Comparison of ENCODE assay signal across 19 cellular contexts in genomic region chr1:239725371-239725770, GRCh38.
A peak's percentile ranks its signal among the peaks of the same experiment; 100 is the strongest.
DNase-seq lines count a peak whose midpoint lies in the region; ATAC-seq and TF ChIP-seq lines count a peak whose summit lies in the region.
"Had no signal": no experiment of that assay in that cellular context is flagged by ENCODE, and none has a peak within 500 bp of the region (broad histone marks: within the 10 kb centered on the region; RNA-seq: fewer than 3 reads in every experiment).

No MANE protein-coding gene starts in this region.

- TF ChIP-seq CTCF in WERI-Rb-1 (IDR thresholded peaks at IDR 0.05; ENCODE audit: low read depth, low read length) (no peak), mesothelial cell of epicardium (IDR thresholded peaks at IDR 0.05; ENCODE audit: unreplicated experiment) (no peak)

- peaks cover 51% of the 10 kb centered on the region for H3K4me1 Mint-ChIP-seq in mesothelial cell of epicardium
- H3K4me1 Mint-ChIP-seq: B cell had no signal

- H3K27me3 ChIP-seq in WERI-Rb-1 (ENCODE audit: insufficient read depth, low read depth, severe bottlenecking) = no peaks in the 10 kb centered on the region
- H3K27me3 ChIP-seq in GM23248 (replicated peaks; ENCODE audit: insufficient read depth) = no peaks in the 10 kb centered on the region
- H3K27me3 ChIP-seq: BLaER1 had no signal

- no peak overlapping the region for H3K4me3 ChIP-seq in WERI-Rb-1 (ENCODE audit: low read depth, low read length)
- no peak overlapping the region for H3K4me3 ChIP-seq in GM23248
- H3K4me3 ChIP-seq: BLaER1 had no signal

- no peaks in the 10 kb centered on the region for H3K36me3 Mint-ChIP-seq in mesothelial cell of epicardium

- H3K27me3 Mint-ChIP-seq in mesothelial cell of epicardium (ENCODE audit: low read depth) = no peaks in the 10 kb centered on the region
- H3K27me3 Mint-ChIP-seq: B cell; CD4-positive, CD25-positive, alpha-beta regulatory T cell had no signal

- no peaks in the 10 kb centered on the region for H3F3A ChIP-seq in GM23248 (ENCODE audit: insufficient read depth)

- 12 to 14% methylated on average over 6 of the region's 6 CpGs for WGBS in GM23248 (ENCODE audit: low coverage in 1 of 2, low lambda C conversion rate in 2 of 2, missing lambda C conversion rate in 2 of 2), 2 experiments

- no peaks in the 10 kb centered on the region for H3K9me2 ChIP-seq in GM23248 (ENCODE audit: insufficient read depth)

- H3K9ac ChIP-seq in GM23248 = no peak overlapping the region
- H3K9ac ChIP-seq: BLaER1 had no signal

- H3K4me2 ChIP-seq in GM23248 (ENCODE audit: unreplicated experiment) = no peak overlapping the region
- H3K4me2 ChIP-seq: BLaER1 had no signal

- CTCF ChIA-PET in HEK293T (lab: Yijun Ruan, JAX) = no interaction called here

- in situ Hi-C loops in GM23248 (cut with MboI) = no loop called here

- no peak overlapping the region for H3K27ac ChIP-seq in WERI-Rb-1
- no peak overlapping the region for H3K27ac ChIP-seq in GM23248
- H3K27ac ChIP-seq: 22Rv1, BLaER1, C4-2B had no signal

- H3K4me3 Mint-ChIP-seq in mesothelial cell of epicardium = no peak overlapping the region
- H3K4me3 Mint-ChIP-seq: B cell; CD8-positive, alpha-beta T cell had no signal

- H2AFZ ChIP-seq in GM23248 = no peak overlapping the region

- H3K79me2 ChIP-seq in GM23248 (ENCODE audit: insufficient read depth) = no peaks in the 10 kb centered on the region

- H4K20me1 ChIP-seq in GM23248 (ENCODE audit: insufficient read depth) = no peaks in the 10 kb centered on the region
- H4K20me1 ChIP-seq: BLaER1 had no signal

- H3K9me3 Mint-ChIP-seq in mesothelial cell of epicardium = peaks cover 7% of the 10 kb centered on the region

- H3K9me3 ChIP-seq in WERI-Rb-1 (ENCODE audit: severe bottlenecking) = no peaks in the 10 kb centered on the region
- H3K9me3 ChIP-seq in GM23248 (ENCODE audit: low read depth) = no peaks in the 10 kb centered on the region
- H3K9me3 ChIP-seq: BLaER1, Caco-2 had no signal

- no peaks in the 10 kb centered on the region for H3K36me3 ChIP-seq in WERI-Rb-1
- H3K36me3 ChIP-seq in GM23248 (ENCODE audit: low read depth) = no peaks in the 10 kb centered on the region
- H3K36me3 ChIP-seq: BLaER1 had no signal

- no peaks in the 10 kb centered on the region for H3K4me1 ChIP-seq in GM23248 (ENCODE audit: insufficient read depth)
- H3K4me1 ChIP-seq: Caco-2 had no signal

- no peak for ATAC-seq in HG02610 (IDR thresholded peaks at IDR 0.05; ENCODE audit: unreplicated experiment)
- ATAC-seq: CD8-positive, alpha-beta T cell had no signal

- DNase-seq in NCI-H1417 (lab: John Stamatoyannopoulos, UW) (peak in 2 of 3 experiments; percentile 14 to 66), NCI-H1417 treated with DMSO at 0.1 percent for 48 hours (lab: John Stamatoyannopoulos, UW) (no peak), HEK293T (ENCODE audit: extremely low spot score) (no peak), WERI-Rb-1 (peak; percentile 15), mesothelial cell of epicardium (ENCODE audit: low spot score in 2 of 2, unreplicated experiment in 2 of 2) (no peak), GM23248 (no peak)
- no peak for DNase-seq in effector CD4-positive, alpha-beta T cell
- DNase-seq: Caco-2; CD4-positive, CD25-positive, alpha-beta regulatory T cell; CD8-positive, alpha-beta T cell; DMS153; DND-41; H7; HCEC 1CT had no signal

- peak overlapping the region; percentile 70 for H3K27ac Mint-ChIP-seq in mesothelial cell of epicardium
- H3K27ac Mint-ChIP-seq: B cell had no signal

- POLR2A ChIA-PET in HEK293T (lab: Yijun Ruan, JAX) = no interaction called here

TF ChIP-seq in HEK293T, 16 proteins besides CTCF, POLR2A, EP300 and RAD21:
- TF ChIP-seq FOXK2 (IDR thresholded peaks at IDR 0.05) (no peak), CTBP1 (IDR thresholded peaks at IDR 0.05; ENCODE audit: borderline replicate concordance) (no peak), TARDBP (IDR thresholded peaks at IDR 0.05) (no peak), PKNOX1 (IDR thresholded peaks at IDR 0.05) (0 out of 2 replicates have a peak, but pooled peaks have one; percentile 14)

Comparison
In these comparisons a context has a peak if more than half of its experiments do, and no peak if none do; other contexts are left out.
1. DNase-seq: peak in NCI-H1417 (2 of 3) and WERI-Rb-1 (single experiment); none in NCI-H1417 treated with DMSO at 0.1 percent for 48 hours (single experiment), HEK293T (single experiment), mesothelial cell of epicardium (0 of 2), effector CD4-positive, alpha-beta T cell (single experiment) and GM23248 (single experiment).